Comparison of ENCODE assay signal across 1 cellular context in genomic region chr9:90998573-90998972, GRCh38.
TF ChIP-seq lines count a peak whose summit lies in the region.

No MANE protein-coding gene starts in this region.

TF ChIP-seq in HEK293, 187 proteins besides CTCF, POLR2A, EP300 and RAD21 (continued from another document):
- TF ChIP-seq HIC1 (tag by site-specific recombination; IDR thresholded peaks at IDR 0.05) (no peak), PRDM4 (tag by site-specific recombination; IDR thresholded peaks at IDR 0.05) (no peak), KLF1 (tag by site-specific recombination; IDR thresholded peaks at IDR 0.05) (peak; percentile 91), REST (tag by site-specific recombination; IDR thresholded peaks at IDR 0.05) (no peak), ZBTB7A (tag by site-specific recombination; IDR thresholded peaks at IDR 0.05; ENCODE audit: low read depth) (no peak), ZNF404 (tag by site-specific recombination; IDR thresholded peaks at IDR 0.05) (no peak), PATZ1 (tag by site-specific recombination; IDR thresholded peaks at IDR 0.05) (no peak), BCL6B (tag by site-specific recombination; IDR thresholded peaks at IDR 0.05) (no peak), GLIS2 (tag by site-specific recombination; IDR thresholded peaks at IDR 0.05) (no peak), ZSCAN4 (tag by site-specific recombination; IDR thresholded peaks at IDR 0.05) (no peak), ZFP3 (tag by site-specific recombination; IDR thresholded peaks at IDR 0.05; ENCODE audit: low read depth) (no peak), ZNF223 (tag by site-specific recombination; IDR thresholded peaks at IDR 0.05) (no peak), ZNF18 (tag by site-specific recombination; IDR thresholded peaks at IDR 0.05) (no peak), INSM2 (tag by site-specific recombination; IDR thresholded peaks at IDR 0.05) (no peak), ZNF623 (tag by site-specific recombination; IDR thresholded peaks at IDR 0.05) (no peak), KLF10 (tag by site-specific recombination; IDR thresholded peaks at IDR 0.05) (peak; percentile 55), ZNF19 (tag by site-specific recombination; IDR thresholded peaks at IDR 0.05; ENCODE audit: low read depth) (no peak), ZNF518A (tag by site-specific recombination; conservative IDR thresholded peaks at IDR 0.05; ENCODE audit: low read depth) (no peak), EGR2 (tag by site-specific recombination; IDR thresholded peaks at IDR 0.05; ENCODE audit: low read depth) (0 out of 2 replicates have a peak, but pooled peaks have one; percentile 15), ZNF114 (tag by site-specific recombination; IDR thresholded peaks at IDR 0.05) (no peak)
